ENCODE assay signal across 1 cellular context in genomic region chr1:1959840-1960479, GRCh38.
A peak's percentile ranks its signal among the peaks of the same experiment; 100 is the strongest.
TF ChIP-seq lines count a peak whose summit lies in the region.

No MANE protein-coding gene starts in this region.

TF ChIP-seq in HepG2, 621 proteins besides CTCF, POLR2A, EP300 and RAD21 (continued from another document):
- TF ChIP-seq CEBPZ (IDR thresholded peaks at IDR 0.05; ENCODE audit: low read length) = no peak
- no peak for TF ChIP-seq THAP7 (CRISPR knock-in tag; IDR thresholded peaks at IDR 0.05)
- TF ChIP-seq ZBED4 (CRISPR knock-in tag; IDR thresholded peaks at IDR 0.05; ENCODE audit: borderline replicate concordance) = no peak; the same call in 1 of the 2 replicates
- no peak for TF ChIP-seq PBX3 (CRISPR knock-in tag; IDR thresholded peaks at IDR 0.05; ENCODE audit: borderline replicate concordance)
- TF ChIP-seq ELF3 (CRISPR knock-in tag; IDR thresholded peaks at IDR 0.05) = peak; percentile 61
- no peak for TF ChIP-seq HNF4A (CRISPR knock-in tag; IDR thresholded peaks at IDR 0.05)
- TF ChIP-seq CERS6 (CRISPR knock-in tag; IDR thresholded peaks at IDR 0.05) = no peak
- no peak for TF ChIP-seq ZBTB26 (CRISPR knock-in tag; IDR thresholded peaks at IDR 0.05; ENCODE audit: borderline replicate concordance)
- TF ChIP-seq ZBTB39 (CRISPR knock-in tag; IDR thresholded peaks at IDR 0.05) = no peak
- no peak for TF ChIP-seq ZNF496 (CRISPR knock-in tag; IDR thresholded peaks at IDR 0.05; ENCODE audit: insufficient replicate concordance)
- TF ChIP-seq MTA1 (CRISPR knock-in tag; IDR thresholded peaks at IDR 0.05; ENCODE audit: borderline replicate concordance) = no peak
- no peak for TF ChIP-seq ZSCAN30 (CRISPR knock-in tag; IDR thresholded peaks at IDR 0.05)
- TF ChIP-seq ZNF639 (CRISPR knock-in tag; conservative IDR thresholded peaks at IDR 0.05) = no peak
- no peak for TF ChIP-seq PHB2 (IDR thresholded peaks at IDR 0.05; ENCODE audit: partially characterized antibody)
- no peak for TF ChIP-seq ZNF564 (CRISPR knock-in tag; IDR thresholded peaks at IDR 0.05)
- TF ChIP-seq ZNF576 (CRISPR knock-in tag; IDR thresholded peaks at IDR 0.05) = no peak
- TF ChIP-seq DDIT3 (CRISPR knock-in tag; IDR thresholded peaks at IDR 0.05) = no peak
- peak; percentile 61 for TF ChIP-seq TBL1XR1 (IDR thresholded peaks at IDR 0.05; ENCODE audit: borderline replicate concordance, low read length, partially characterized antibody)
- TF ChIP-seq ZNF841 (CRISPR knock-in tag; IDR thresholded peaks at IDR 0.05; ENCODE audit: borderline replicate concordance) = no peak
- TF ChIP-seq TEAD3 (CRISPR knock-in tag; optimal IDR thresholded peaks at IDR 0.05; ENCODE audit: borderline replicate concordance) = peak; percentile 91
- peak; percentile 28; the same call in 1 of the 2 replicates for TF ChIP-seq NRL (CRISPR knock-in tag; IDR thresholded peaks at IDR 0.05; ENCODE audit: borderline replicate concordance)
- TF ChIP-seq EED (CRISPR knock-in tag; IDR thresholded peaks at IDR 0.05) = no peak
- TF ChIP-seq MEIS1 (CRISPR knock-in tag; IDR thresholded peaks at IDR 0.05; ENCODE audit: borderline replicate concordance) = peak; percentile 99; the same call in 1 of the 2 replicates
- peak; percentile 86 for TF ChIP-seq HNF1B (CRISPR knock-in tag; IDR thresholded peaks at IDR 0.05)
- 0 out of 2 replicates have a peak, but pooled peaks have one; percentile 35 for TF ChIP-seq THAP11 (CRISPR knock-in tag; IDR thresholded peaks at IDR 0.05)
- peak; percentile 41; the same call in 1 of the 2 replicates for TF ChIP-seq ZNF556 (CRISPR knock-in tag; IDR thresholded peaks at IDR 0.05; ENCODE audit: borderline replicate concordance)
- no peak for TF ChIP-seq E2F1 (CRISPR knock-in tag; IDR thresholded peaks at IDR 0.05)
- no peak for TF ChIP-seq SETDB1 (CRISPR knock-in tag; IDR thresholded peaks at IDR 0.05; ENCODE audit: borderline replicate concordance)
